1 cellular context compared by ENCODE assay signal in genomic region chr19:45092747-45093678, GRCh38.
TF ChIP-seq lines count a peak whose summit lies in the region.

PPP1R37 (plus strand) TSS chr19:45093179; CDS start chr19:45093326, 147 bp downstream.

TF ChIP-seq in HepG2, 621 proteins besides CTCF, POLR2A, EP300 and RAD21 (continued from another document and continues in another):
- TF ChIP-seq HMGXB3 (CRISPR knock-in tag; IDR thresholded peaks at IDR 0.05; ENCODE audit: borderline replicate concordance), result no peak; the same call in 1 of the 2 replicates
- TF ChIP-seq NFKB2 (CRISPR knock-in tag; IDR thresholded peaks at IDR 0.05; ENCODE audit: borderline replicate concordance), result no peak
- TF ChIP-seq ZBTB40 (IDR thresholded peaks at IDR 0.05), result no peak
- peak; percentile 72; the same call in 1 of the 2 replicates for TF ChIP-seq ZBTB40 (CRISPR knock-in tag; IDR thresholded peaks at IDR 0.05)
- TF ChIP-seq ZNF781 (CRISPR knock-in tag; IDR thresholded peaks at IDR 0.05; ENCODE audit: borderline replicate concordance, not compliant biosample characterization), result no peak
- no peak for TF ChIP-seq TMF1 (CRISPR knock-in tag; IDR thresholded peaks at IDR 0.05; ENCODE audit: low read depth)
- peak; percentile 88 for TF ChIP-seq PHF20 (CRISPR knock-in tag; IDR thresholded peaks at IDR 0.05)
- no peak for TF ChIP-seq ZNF550 (CRISPR knock-in tag; IDR thresholded peaks at IDR 0.05; ENCODE audit: borderline replicate concordance)
- no peak for TF ChIP-seq ZBTB1 (CRISPR knock-in tag; IDR thresholded peaks at IDR 0.05; ENCODE audit: borderline replicate concordance)
- TF ChIP-seq CHCHD3 (CRISPR knock-in tag; IDR thresholded peaks at IDR 0.05), result no peak
- no peak for TF ChIP-seq ZNF7 (CRISPR knock-in tag; IDR thresholded peaks at IDR 0.05)
- TF ChIP-seq RBM22 (optimal IDR thresholded peaks at IDR 0.05; ENCODE audit: low read length), result peak; percentile 79
- TF ChIP-seq HNRNPL (IDR thresholded peaks at IDR 0.05; ENCODE audit: low read depth, low read length), result no peak
- no peak for TF ChIP-seq IKZF1 (IDR thresholded peaks at IDR 0.05)
- TF ChIP-seq STAT6 (CRISPR knock-in tag; IDR thresholded peaks at IDR 0.05; ENCODE audit: borderline replicate concordance), result no peak
- no peak for TF ChIP-seq ZNF138 (CRISPR knock-in tag; IDR thresholded peaks at IDR 0.05; ENCODE audit: low read depth)
- no peak for TF ChIP-seq ARID3A (IDR thresholded peaks at IDR 0.05; ENCODE audit: low read depth, low read length)
- TF ChIP-seq RXRA (CRISPR knock-in tag; IDR thresholded peaks at IDR 0.05), result 0 out of 2 replicates have a peak, but pooled peaks have one; percentile 30
- no peak for TF ChIP-seq ZNF30 (CRISPR knock-in tag; IDR thresholded peaks at IDR 0.05)
- no peak for TF ChIP-seq MATR3 (CRISPR knock-in tag; IDR thresholded peaks at IDR 0.05)
- TF ChIP-seq ARNT2 (CRISPR knock-in tag; IDR thresholded peaks at IDR 0.05; ENCODE audit: low read depth), result 0 out of 2 replicates have a peak, but pooled peaks have one; percentile 40
- no peak for TF ChIP-seq ZKSCAN8 (CRISPR knock-in tag; IDR thresholded peaks at IDR 0.05; ENCODE audit: borderline replicate concordance)
- TF ChIP-seq HMGA1 (CRISPR knock-in tag; conservative IDR thresholded peaks at IDR 0.05), result no peak
- TF ChIP-seq ZNF839 (CRISPR knock-in tag; IDR thresholded peaks at IDR 0.05; ENCODE audit: borderline replicate concordance), result no peak
- TF ChIP-seq YEATS4 (CRISPR knock-in tag; IDR thresholded peaks at IDR 0.05; ENCODE audit: borderline replicate concordance), result peak; percentile 66
- no peak for TF ChIP-seq ATF6 (CRISPR knock-in tag; conservative IDR thresholded peaks at IDR 0.05)
- peak; percentile 98 for TF ChIP-seq ZBTB14 (CRISPR knock-in tag; IDR thresholded peaks at IDR 0.05)
- TF ChIP-seq ZNF543 (CRISPR knock-in tag; IDR thresholded peaks at IDR 0.05), result no peak
- TF ChIP-seq ZNF691 (CRISPR knock-in tag; IDR thresholded peaks at IDR 0.05; ENCODE audit: borderline replicate concordance, low read depth), result no peak
- no peak for TF ChIP-seq ZNF513 (CRISPR knock-in tag; conservative IDR thresholded peaks at IDR 0.05)
- no peak for TF ChIP-seq ZNF564 (CRISPR knock-in tag; IDR thresholded peaks at IDR 0.05)
- TF ChIP-seq FOXM1 (CRISPR knock-in tag; IDR thresholded peaks at IDR 0.05), result no peak
